In the genomic region with DNA sequence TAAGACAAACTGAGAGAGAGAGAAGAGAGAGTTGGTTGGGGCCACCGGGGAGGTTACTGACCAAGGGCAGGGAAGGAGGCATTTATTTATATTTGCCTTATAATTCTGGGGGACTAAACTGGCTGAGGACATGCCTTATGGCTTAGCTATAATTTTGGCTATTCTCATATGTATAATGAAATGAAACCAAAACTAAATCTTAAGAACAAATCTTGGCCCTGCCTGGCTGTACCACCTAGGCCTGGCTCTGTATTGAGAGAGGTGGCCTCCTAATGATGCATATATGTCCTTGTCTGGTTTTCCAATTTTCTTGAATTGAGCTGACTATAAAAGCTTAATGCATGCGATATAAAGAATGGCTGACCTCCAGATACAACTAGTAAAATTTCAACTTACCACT, we compare ENCODE assay signal across 16 cellular contexts. TPM values are rescaled to one million over a fixed set of nuclear protein-coding genes. Genes with fewer than 3 reads are reported as not detected.
A peak's percentile ranks its signal among the peaks of the same experiment; 100 is the strongest.
DNase-seq lines count a peak whose midpoint lies in the region; ATAC-seq and TF ChIP-seq lines count a peak whose summit lies in the region.
"Had no signal": no experiment of that assay in that cellular context is flagged by ENCODE, and none has a peak within 500 bp of the region (broad histone marks: within the 10 kb centered on the region; RNA-seq: fewer than 3 reads in every experiment).

No MANE protein-coding gene starts in this region.

- H3K4me1 Mint-ChIP-seq in MCF 10A (ENCODE audit: insufficient read depth, unreplicated experiment): no peaks in the 10 kb centered on the region
- H3K4me1 Mint-ChIP-seq in naive thymus-derived CD8-positive, alpha-beta T cell: peaks cover 14 to 38% (median 36%) of the 10 kb centered on the region in 4 donors

- no peaks in the 10 kb centered on the region for H3K9me3 Mint-ChIP-seq in MCF 10A (ENCODE audit: unreplicated experiment)
- no peaks in the 10 kb centered on the region for H3K9me3 Mint-ChIP-seq in activated naive CD4-positive, alpha-beta T cell treated with anti-CD3 and anti-CD28 coated beads, Interleukin-2, amount 50 U/mL, for 72 hours
- H3K9me3 Mint-ChIP-seq in naive thymus-derived CD8-positive, alpha-beta T cell: no peaks in the 10 kb centered on the region

- H3K4me1 ChIP-seq in breast epithelium (peaks cover 0 to 3% of the 10 kb centered on the region in 2 donors), uterus (peaks cover 0 to 6% of the 10 kb centered on the region in 2 donors)

- no peak overlapping the region for H3K27ac Mint-ChIP-seq in MCF 10A (ENCODE audit: low read depth, unreplicated experiment)
- peak overlapping the region; percentile 70 to 91 for H3K27ac Mint-ChIP-seq in activated naive CD4-positive, alpha-beta T cell treated with anti-CD3 and anti-CD28 coated beads, Interleukin-2, amount 50 U/mL, for 72 hours
- H3K27ac Mint-ChIP-seq in naive thymus-derived CD8-positive, alpha-beta T cell: peak overlapping the region; percentile 70 to 94 (median 83)

- H3K36me3 ChIP-seq in breast epithelium (no peaks in the 10 kb centered on the region), uterus (no peaks in the 10 kb centered on the region)

- H3K9me3 ChIP-seq in breast epithelium: no peaks in the 10 kb centered on the region
- no peaks in the 10 kb centered on the region for H3K9me3 ChIP-seq in uterus

- H3K27me3 ChIP-seq in breast epithelium: no peaks in the 10 kb centered on the region
- H3K27me3 ChIP-seq in uterus: no peaks in the 10 kb centered on the region

- POLR2A ChIA-PET in MCF 10A (lab: Yijun Ruan, JAX): interaction anchor here (1.1 to 2.7 kb wide), 7 partner anchors 8 to 164 kb away, joined by 3 to 13 read pairs (median 4); no protein-coding TSS in a partner anchor
- POLR2A ChIA-PET in naive thymus-derived CD8-positive, alpha-beta T cell (lab: Charles Lee): no interaction called here

- no peak for ATAC-seq in activated naive CD4-positive, alpha-beta T cell treated with anti-CD3 and anti-CD28 coated beads, Interleukin-2, amount 50 U/mL, for 72 hours
- ATAC-seq in naive thymus-derived CD8-positive, alpha-beta T cell: no peak

- CTCF ChIA-PET in MCF 10A (lab: Yijun Ruan, JAX): interaction anchor here (1.9 to 2.0 kb wide), 2 partner anchors 18 to 154 kb away, joined by 4 to 7 read pairs; no protein-coding TSS in a partner anchor

- peak overlapping the region; percentile 13 to 100 for H3K27ac ChIP-seq in breast epithelium
- H3K27ac ChIP-seq in uterus: peak overlapping the region; percentile 100

- DNase-seq in breast epithelium (ENCODE audit: low spot score in 2 of 2): no peak
- DNase-seq in MCF 10A (ENCODE audit: unreplicated experiment): no peak
- no peak for DNase-seq in activated naive CD4-positive, alpha-beta T cell treated with anti-CD3 and anti-CD28 coated beads, Interleukin-2, amount 50 U/mL, for 72 hours (ENCODE audit: low spot score in 2 of 2)
- DNase-seq in naive thymus-derived CD8-positive, alpha-beta T cell: peak in 1 of 10 donors; percentile 15
- DNase-seq in uterus: no peak
- no peak for DNase-seq in 8988T
- DNase-seq in NCI-H146 (lab: John Stamatoyannopoulos, UW): no peak
- no peak for DNase-seq in DMS114 treated with DMSO at 0.1 percent for 48 hours (lab: John Stamatoyannopoulos, UW; ENCODE audit: unreplicated experiment)
- DNase-seq: DMS 273 treated with DMSO at 0.1 percent for 48 hours, Karpas-422, NCI-H187, NCI-H748 treated with DMSO at 0.1 percent for 48 hours, nucleus accumbens, SHP77, trophoblast cell had no signal

- no peak overlapping the region for H3K4me3 ChIP-seq in breast epithelium
- H3K4me3 ChIP-seq in uterus: no peak overlapping the region
- H3K4me3 ChIP-seq: lung had no signal

- TF ChIP-seq CTCF in breast epithelium (IDR thresholded peaks at IDR 0.05) (no peak), MCF 10A (IDR thresholded peaks at IDR 0.05; ENCODE audit: unreplicated experiment) (no peak), uterus (IDR thresholded peaks at IDR 0.05) (no peak)

- no peak overlapping the region for H3K4me3 Mint-ChIP-seq in MCF 10A (ENCODE audit: unreplicated experiment)
- H3K4me3 Mint-ChIP-seq in naive thymus-derived CD8-positive, alpha-beta T cell: peak overlapping the region; percentile 9 to 80 (median 62)

- no peak for TF ChIP-seq POLR2A in breast epithelium (IDR thresholded peaks at IDR 0.05)
- no peak for TF ChIP-seq POLR2A in uterus (IDR thresholded peaks at IDR 0.05)

- peaks cover 28% of the 10 kb centered on the region for H3K36me3 Mint-ChIP-seq in MCF 10A (ENCODE audit: insufficient read depth, unreplicated experiment)
- peaks cover 15 to 22% of the 10 kb centered on the region in 2 donors for H3K36me3 Mint-ChIP-seq in activated naive CD4-positive, alpha-beta T cell treated with anti-CD3 and anti-CD28 coated beads, Interleukin-2, amount 50 U/mL, for 72 hours
- peaks cover 0 to 2% (median 0%) of the 10 kb centered on the region in 3 donors for H3K36me3 Mint-ChIP-seq in naive thymus-derived CD8-positive, alpha-beta T cell

- BruUV-seq in MCF 10A (replicated peaks; lab: Mats Ljungman, UMichigan): no TSS peak

- H3K27me3 Mint-ChIP-seq in MCF 10A (ENCODE audit: insufficient read depth, unreplicated experiment): no peaks in the 10 kb centered on the region
- no peaks in the 10 kb centered on the region for H3K27me3 Mint-ChIP-seq in naive thymus-derived CD8-positive, alpha-beta T cell

- intact Hi-C loops in breast epithelium (cut with DNase I; ENCODE audit: low total_unique reads) (no loop called here), MCF 10A (cut with micrococcal nuclease) (no loop called here), uterus (cut with DNase I; ENCODE audit: low total_unique reads) (no loop called here)

RNA-seq across cellular contexts. Expression of a gene that starts 3.5 kb away (rescaled TPM):
- total RNA-seq in breast epithelium: 100 to 1,000 TPM; 189 to 294 (median 289) TPM
- total RNA-seq in MCF 10A (2022): 244 and 269 TPM in 2 replicates
- total RNA-seq in activated naive CD4-positive, alpha-beta T cell treated with anti-CD3 and anti-CD28 coated beads, Interleukin-2, amount 50 U/mL, for 72 hours: 100 to 1,000 TPM; 185 to 201 TPM
- 100 to 1,000 TPM; 165 to 166 TPM for total RNA-seq in naive thymus-derived CD8-positive, alpha-beta T cell
- polyA plus RNA-seq in naive thymus-derived CD8-positive, alpha-beta T cell: 10 to 100 TPM; 63.1 to 85.7 (median 82.1) TPM
- 100 to 1,000 TPM; 366 to 610 (median 470) TPM for total RNA-seq in uterus
